Comparison of ENCODE assay signal across 1 cellular context in the genomic region with DNA sequence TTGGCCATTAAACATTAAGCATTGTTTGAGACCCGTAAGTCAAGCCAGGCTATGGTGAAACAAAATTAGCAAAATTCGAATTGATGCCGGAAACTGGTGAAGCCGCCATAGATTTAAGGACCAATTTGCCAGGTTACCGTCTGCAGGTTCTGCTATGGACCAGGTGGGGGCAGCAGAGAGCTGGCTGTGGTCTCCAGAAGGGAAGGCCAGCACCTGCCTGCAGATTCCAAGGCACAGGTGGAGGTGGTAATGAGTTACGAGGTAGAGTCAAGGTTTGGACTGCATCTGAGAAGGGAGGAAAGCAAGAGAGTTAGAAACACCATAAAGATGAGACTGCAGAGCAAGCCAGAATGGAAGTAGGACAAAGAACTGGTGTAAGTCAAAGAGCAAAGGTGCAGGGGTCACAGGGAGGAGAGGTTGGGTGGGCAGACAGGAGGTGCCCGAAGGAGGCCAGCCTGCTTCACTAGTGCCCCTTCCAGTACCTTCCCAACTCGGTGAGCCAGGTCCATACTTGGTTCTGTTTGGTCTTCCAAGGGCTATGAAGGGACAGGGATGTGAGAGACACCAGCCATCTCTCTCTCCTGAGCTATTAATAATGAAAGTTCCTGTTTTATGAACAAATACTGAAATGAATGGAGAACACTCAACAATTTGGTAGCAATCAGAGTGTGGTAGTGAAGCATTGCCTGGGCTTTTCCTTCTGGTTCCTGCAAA.
TF ChIP-seq lines count a peak whose summit lies in the region.

No MANE protein-coding gene starts in this region.

TF ChIP-seq in H1, 55 proteins besides CTCF, POLR2A, EP300 and RAD21 (continued from another document):
- TF ChIP-seq, protein P1, sequence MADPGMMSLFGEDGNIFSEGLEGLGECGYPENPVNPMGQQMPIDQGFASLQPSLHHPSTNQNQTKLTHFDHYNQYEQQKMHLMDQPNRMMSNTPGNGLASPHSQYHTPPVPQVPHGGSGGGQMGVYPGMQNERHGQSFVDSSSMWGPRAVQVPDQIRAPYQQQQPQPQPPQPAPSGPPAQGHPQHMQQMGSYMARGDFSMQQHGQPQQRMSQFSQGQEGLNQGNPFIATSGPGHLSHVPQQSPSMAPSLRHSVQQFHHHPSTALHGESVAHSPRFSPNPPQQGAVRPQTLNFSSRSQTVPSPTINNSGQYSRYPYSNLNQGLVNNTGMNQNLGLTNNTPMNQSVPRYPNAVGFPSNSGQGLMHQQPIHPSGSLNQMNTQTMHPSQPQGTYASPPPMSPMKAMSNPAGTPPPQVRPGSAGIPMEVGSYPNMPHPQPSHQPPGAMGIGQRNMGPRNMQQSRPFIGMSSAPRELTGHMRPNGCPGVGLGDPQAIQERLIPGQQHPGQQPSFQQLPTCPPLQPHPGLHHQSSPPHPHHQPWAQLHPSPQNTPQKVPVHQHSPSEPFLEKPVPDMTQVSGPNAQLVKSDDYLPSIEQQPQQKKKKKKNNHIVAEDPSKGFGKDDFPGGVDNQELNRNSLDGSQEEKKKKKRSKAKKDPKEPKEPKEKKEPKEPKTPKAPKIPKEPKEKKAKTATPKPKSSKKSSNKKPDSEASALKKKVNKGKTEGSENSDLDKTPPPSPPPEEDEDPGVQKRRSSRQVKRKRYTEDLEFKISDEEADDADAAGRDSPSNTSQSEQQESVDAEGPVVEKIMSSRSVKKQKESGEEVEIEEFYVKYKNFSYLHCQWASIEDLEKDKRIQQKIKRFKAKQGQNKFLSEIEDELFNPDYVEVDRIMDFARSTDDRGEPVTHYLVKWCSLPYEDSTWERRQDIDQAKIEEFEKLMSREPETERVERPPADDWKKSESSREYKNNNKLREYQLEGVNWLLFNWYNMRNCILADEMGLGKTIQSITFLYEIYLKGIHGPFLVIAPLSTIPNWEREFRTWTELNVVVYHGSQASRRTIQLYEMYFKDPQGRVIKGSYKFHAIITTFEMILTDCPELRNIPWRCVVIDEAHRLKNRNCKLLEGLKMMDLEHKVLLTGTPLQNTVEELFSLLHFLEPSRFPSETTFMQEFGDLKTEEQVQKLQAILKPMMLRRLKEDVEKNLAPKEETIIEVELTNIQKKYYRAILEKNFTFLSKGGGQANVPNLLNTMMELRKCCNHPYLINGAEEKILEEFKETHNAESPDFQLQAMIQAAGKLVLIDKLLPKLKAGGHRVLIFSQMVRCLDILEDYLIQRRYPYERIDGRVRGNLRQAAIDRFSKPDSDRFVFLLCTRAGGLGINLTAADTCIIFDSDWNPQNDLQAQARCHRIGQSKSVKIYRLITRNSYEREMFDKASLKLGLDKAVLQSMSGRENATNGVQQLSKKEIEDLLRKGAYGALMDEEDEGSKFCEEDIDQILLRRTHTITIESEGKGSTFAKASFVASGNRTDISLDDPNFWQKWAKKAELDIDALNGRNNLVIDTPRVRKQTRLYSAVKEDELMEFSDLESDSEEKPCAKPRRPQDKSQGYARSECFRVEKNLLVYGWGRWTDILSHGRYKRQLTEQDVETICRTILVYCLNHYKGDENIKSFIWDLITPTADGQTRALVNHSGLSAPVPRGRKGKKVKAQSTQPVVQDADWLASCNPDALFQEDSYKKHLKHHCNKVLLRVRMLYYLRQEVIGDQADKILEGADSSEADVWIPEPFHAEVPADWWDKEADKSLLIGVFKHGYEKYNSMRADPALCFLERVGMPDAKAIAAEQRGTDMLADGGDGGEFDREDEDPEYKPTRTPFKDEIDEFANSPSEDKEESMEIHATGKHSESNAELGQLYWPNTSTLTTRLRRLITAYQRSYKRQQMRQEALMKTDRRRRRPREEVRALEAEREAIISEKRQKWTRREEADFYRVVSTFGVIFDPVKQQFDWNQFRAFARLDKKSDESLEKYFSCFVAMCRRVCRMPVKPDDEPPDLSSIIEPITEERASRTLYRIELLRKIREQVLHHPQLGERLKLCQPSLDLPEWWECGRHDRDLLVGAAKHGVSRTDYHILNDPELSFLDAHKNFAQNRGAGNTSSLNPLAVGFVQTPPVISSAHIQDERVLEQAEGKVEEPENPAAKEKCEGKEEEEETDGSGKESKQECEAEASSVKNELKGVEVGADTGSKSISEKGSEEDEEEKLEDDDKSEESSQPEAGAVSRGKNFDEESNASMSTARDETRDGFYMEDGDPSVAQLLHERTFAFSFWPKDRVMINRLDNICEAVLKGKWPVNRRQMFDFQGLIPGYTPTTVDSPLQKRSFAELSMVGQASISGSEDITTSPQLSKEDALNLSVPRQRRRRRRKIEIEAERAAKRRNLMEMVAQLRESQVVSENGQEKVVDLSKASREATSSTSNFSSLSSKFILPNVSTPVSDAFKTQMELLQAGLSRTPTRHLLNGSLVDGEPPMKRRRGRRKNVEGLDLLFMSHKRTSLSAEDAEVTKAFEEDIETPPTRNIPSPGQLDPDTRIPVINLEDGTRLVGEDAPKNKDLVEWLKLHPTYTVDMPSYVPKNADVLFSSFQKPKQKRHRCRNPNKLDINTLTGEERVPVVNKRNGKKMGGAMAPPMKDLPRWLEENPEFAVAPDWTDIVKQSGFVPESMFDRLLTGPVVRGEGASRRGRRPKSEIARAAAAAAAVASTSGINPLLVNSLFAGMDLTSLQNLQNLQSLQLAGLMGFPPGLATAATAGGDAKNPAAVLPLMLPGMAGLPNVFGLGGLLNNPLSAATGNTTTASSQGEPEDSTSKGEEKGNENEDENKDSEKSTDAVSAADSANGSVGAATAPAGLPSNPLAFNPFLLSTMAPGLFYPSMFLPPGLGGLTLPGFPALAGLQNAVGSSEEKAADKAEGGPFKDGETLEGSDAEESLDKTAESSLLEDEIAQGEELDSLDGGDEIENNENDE (IDR thresholded peaks at IDR 0.05; ENCODE audit: insufficient replicate concordance, low read length), result no peak
- TF ChIP-seq SAP30 (IDR thresholded peaks at IDR 0.05; ENCODE audit: insufficient read depth, insufficient replicate concordance, low read length), result no peak
- no peak for TF ChIP-seq HDAC6 (IDR thresholded peaks at IDR 0.05; ENCODE audit: low read depth, low read length)
- TF ChIP-seq SP4 (IDR thresholded peaks at IDR 0.05; ENCODE audit: low read length), result no peak
- no peak for TF ChIP-seq JUND (IDR thresholded peaks at IDR 0.05; ENCODE audit: low read length)
- no peak for TF ChIP-seq SIRT6 (IDR thresholded peaks at IDR 0.05; ENCODE audit: low read length)
- TF ChIP-seq KDM1A (IDR thresholded peaks at IDR 0.05; ENCODE audit: borderline replicate concordance, low read length), result no peak
- TF ChIP-seq TAF1 (IDR thresholded peaks at IDR 0.05; ENCODE audit: low read depth, low read length), result no peak
- no peak for TF ChIP-seq POU5F1 (IDR thresholded peaks at IDR 0.05; ENCODE audit: low read depth, low read length)
- no peak for TF ChIP-seq RBBP5 (IDR thresholded peaks at IDR 0.05; ENCODE audit: borderline replicate concordance, low read depth, low read length)
- no peak for TF ChIP-seq KDM4A (IDR thresholded peaks at IDR 0.05; ENCODE audit: low read depth, low read length, severe bottlenecking)
- TF ChIP-seq GABPA (IDR thresholded peaks at IDR 0.05; ENCODE audit: borderline replicate concordance, insufficient read depth, low read length), result no peak
- no peak for TF ChIP-seq KDM5A (IDR thresholded peaks at IDR 0.05; ENCODE audit: low read length)
- no peak for TF ChIP-seq PHF8 (conservative IDR thresholded peaks at IDR 0.05; ENCODE audit: low read depth, low read length)
- no peak for TF ChIP-seq CHD2 (IDR thresholded peaks at IDR 0.05; ENCODE audit: low read length)
- no peak for TF ChIP-seq MAFK (IDR thresholded peaks at IDR 0.05; ENCODE audit: low read depth, low read length)
- TF ChIP-seq BRCA1 (IDR thresholded peaks at IDR 0.05; ENCODE audit: low read depth, low read length), result no peak
- TF ChIP-seq TEAD4 (IDR thresholded peaks at IDR 0.05; ENCODE audit: low read depth, low read length), result peak; percentile 75
- TF ChIP-seq CBX5 (IDR thresholded peaks at IDR 0.05; ENCODE audit: low read depth, low read length), result no peak
- no peak for TF ChIP-seq RXRA (IDR thresholded peaks at IDR 0.05; ENCODE audit: insufficient read depth, low read depth, low read length)
- TF ChIP-seq, protein P2, sequence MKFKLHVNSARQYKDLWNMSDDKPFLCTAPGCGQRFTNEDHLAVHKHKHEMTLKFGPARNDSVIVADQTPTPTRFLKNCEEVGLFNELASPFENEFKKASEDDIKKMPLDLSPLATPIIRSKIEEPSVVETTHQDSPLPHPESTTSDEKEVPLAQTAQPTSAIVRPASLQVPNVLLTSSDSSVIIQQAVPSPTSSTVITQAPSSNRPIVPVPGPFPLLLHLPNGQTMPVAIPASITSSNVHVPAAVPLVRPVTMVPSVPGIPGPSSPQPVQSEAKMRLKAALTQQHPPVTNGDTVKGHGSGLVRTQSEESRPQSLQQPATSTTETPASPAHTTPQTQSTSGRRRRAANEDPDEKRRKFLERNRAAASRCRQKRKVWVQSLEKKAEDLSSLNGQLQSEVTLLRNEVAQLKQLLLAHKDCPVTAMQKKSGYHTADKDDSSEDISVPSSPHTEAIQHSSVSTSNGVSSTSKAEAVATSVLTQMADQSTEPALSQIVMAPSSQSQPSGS (IDR thresholded peaks at IDR 0.05; ENCODE audit: low read length), result no peak
- TF ChIP-seq SIX5 (IDR thresholded peaks at IDR 0.05; ENCODE audit: low read depth, low read length), result no peak
- TF ChIP-seq ZNF274 (IDR thresholded peaks at IDR 0.05; ENCODE audit: borderline replicate concordance, extremely low read depth, low read length), result no peak
- TF ChIP-seq FOSL1 (IDR thresholded peaks at IDR 0.05; ENCODE audit: insufficient read depth, low read depth, low read length), result no peak
- no peak for TF ChIP-seq EGR1 (IDR thresholded peaks at IDR 0.05; ENCODE audit: borderline replicate concordance, low read depth, low read length)
- TF ChIP-seq CTBP2 (IDR thresholded peaks at IDR 0.05; ENCODE audit: borderline replicate concordance, insufficient read depth, insufficient read length, low read length), result no peak
- TF ChIP-seq NANOG (IDR thresholded peaks at IDR 0.05; ENCODE audit: insufficient read depth, low read depth, low read length, poor library complexity, severe bottlenecking), result no peak
- no peak for TF ChIP-seq JUN (IDR thresholded peaks at IDR 0.05; ENCODE audit: low read depth, low read length)
- TF ChIP-seq, protein P3, sequence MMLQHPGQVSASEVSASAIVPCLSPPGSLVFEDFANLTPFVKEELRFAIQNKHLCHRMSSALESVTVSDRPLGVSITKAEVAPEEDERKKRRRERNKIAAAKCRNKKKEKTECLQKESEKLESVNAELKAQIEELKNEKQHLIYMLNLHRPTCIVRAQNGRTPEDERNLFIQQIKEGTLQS (IDR thresholded peaks at IDR 0.05; ENCODE audit: insufficient read depth, low read depth, low read length), result no peak
- TF ChIP-seq SIN3A (conservative IDR thresholded peaks at IDR 0.05 in 1 of 2, IDR thresholded peaks at IDR 0.05 in 1 of 2; ENCODE audit: low read depth in 1 of 2, low read length in 2 of 2), result no peak
- no peak for TF ChIP-seq EZH2 (IDR thresholded peaks at IDR 0.05; ENCODE audit: low read depth, low read length, severe bottlenecking)
- peak; percentile 53; the same call in 1 of the 2 replicates for TF ChIP-seq RFX5 (IDR thresholded peaks at IDR 0.05; ENCODE audit: borderline replicate concordance, low read depth, low read length)
TF ChIP-seq in H1: peak in this region for 7.
